1 cellular context compared by ENCODE assay signal in the genomic region with DNA sequence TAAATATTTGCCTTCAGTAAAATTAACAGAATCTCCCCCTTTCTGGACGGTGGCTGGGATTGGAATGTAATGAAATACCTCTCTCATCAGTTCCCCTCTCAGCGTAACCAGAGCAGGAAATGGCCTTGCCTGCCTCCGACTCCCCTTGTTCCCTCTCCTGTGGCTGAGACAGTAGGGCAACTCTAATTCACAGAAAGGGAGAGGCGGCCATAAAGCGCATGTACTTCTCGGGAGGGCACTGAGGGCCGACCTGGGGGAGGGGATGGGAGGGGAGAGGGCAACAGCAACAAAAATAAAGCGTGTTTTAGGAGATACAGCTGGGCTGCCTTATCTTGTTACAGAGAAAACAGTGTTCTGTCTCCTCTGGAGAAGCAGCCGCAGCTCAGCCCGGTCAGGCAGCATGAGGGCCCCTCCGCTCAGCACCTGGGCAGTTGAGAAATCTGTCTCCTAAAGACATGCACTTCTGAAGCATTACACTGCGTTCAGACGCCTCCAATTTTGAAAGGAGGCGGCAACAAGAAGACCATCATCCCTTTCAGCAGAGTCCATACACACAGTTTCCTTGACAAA.
TF ChIP-seq lines count a peak whose summit lies in the region.

No MANE protein-coding gene starts in this region.

TF ChIP-seq in GM23338, 12 proteins besides CTCF, POLR2A, EP300 and RAD21 (continued from another document):
- TF ChIP-seq, protein P1, sequence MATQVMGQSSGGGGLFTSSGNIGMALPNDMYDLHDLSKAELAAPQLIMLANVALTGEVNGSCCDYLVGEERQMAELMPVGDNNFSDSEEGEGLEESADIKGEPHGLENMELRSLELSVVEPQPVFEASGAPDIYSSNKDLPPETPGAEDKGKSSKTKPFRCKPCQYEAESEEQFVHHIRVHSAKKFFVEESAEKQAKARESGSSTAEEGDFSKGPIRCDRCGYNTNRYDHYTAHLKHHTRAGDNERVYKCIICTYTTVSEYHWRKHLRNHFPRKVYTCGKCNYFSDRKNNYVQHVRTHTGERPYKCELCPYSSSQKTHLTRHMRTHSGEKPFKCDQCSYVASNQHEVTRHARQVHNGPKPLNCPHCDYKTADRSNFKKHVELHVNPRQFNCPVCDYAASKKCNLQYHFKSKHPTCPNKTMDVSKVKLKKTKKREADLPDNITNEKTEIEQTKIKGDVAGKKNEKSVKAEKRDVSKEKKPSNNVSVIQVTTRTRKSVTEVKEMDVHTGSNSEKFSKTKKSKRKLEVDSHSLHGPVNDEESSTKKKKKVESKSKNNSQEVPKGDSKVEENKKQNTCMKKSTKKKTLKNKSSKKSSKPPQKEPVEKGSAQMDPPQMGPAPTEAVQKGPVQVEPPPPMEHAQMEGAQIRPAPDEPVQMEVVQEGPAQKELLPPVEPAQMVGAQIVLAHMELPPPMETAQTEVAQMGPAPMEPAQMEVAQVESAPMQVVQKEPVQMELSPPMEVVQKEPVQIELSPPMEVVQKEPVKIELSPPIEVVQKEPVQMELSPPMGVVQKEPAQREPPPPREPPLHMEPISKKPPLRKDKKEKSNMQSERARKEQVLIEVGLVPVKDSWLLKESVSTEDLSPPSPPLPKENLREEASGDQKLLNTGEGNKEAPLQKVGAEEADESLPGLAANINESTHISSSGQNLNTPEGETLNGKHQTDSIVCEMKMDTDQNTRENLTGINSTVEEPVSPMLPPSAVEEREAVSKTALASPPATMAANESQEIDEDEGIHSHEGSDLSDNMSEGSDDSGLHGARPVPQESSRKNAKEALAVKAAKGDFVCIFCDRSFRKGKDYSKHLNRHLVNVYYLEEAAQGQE (IDR thresholded peaks at IDR 0.05; ENCODE audit: unreplicated experiment): no peak
- TF ChIP-seq CREB1 (CRISPR knock-in tag; IDR thresholded peaks at IDR 0.05; ENCODE audit: low read depth) (no peak), EZH2phosphoT487 (IDR thresholded peaks at IDR 0.05; ENCODE audit: unreplicated experiment) (no peak), ZNF114 (CRISPR knock-in tag; IDR thresholded peaks at IDR 0.05) (no peak), STAT1 (IDR thresholded peaks at IDR 0.05; ENCODE audit: unreplicated experiment) (no peak), JUNB (IDR thresholded peaks at IDR 0.05; ENCODE audit: unreplicated experiment) (no peak), NANOG (IDR thresholded peaks at IDR 0.05; ENCODE audit: borderline replicate concordance) (no peak), EZH2 (IDR thresholded peaks at IDR 0.05; ENCODE audit: low read depth, unreplicated experiment) (no peak), ZNF331 (CRISPR knock-in tag; IDR thresholded peaks at IDR 0.05; ENCODE audit: low read depth) (no peak)
- TF ChIP-seq, protein P2, sequence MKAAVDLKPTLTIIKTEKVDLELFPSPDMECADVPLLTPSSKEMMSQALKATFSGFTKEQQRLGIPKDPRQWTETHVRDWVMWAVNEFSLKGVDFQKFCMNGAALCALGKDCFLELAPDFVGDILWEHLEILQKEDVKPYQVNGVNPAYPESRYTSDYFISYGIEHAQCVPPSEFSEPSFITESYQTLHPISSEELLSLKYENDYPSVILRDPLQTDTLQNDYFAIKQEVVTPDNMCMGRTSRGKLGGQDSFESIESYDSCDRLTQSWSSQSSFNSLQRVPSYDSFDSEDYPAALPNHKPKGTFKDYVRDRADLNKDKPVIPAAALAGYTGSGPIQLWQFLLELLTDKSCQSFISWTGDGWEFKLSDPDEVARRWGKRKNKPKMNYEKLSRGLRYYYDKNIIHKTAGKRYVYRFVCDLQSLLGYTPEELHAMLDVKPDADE (IDR thresholded peaks at IDR 0.05): no peak
- TF ChIP-seq, protein P3, sequence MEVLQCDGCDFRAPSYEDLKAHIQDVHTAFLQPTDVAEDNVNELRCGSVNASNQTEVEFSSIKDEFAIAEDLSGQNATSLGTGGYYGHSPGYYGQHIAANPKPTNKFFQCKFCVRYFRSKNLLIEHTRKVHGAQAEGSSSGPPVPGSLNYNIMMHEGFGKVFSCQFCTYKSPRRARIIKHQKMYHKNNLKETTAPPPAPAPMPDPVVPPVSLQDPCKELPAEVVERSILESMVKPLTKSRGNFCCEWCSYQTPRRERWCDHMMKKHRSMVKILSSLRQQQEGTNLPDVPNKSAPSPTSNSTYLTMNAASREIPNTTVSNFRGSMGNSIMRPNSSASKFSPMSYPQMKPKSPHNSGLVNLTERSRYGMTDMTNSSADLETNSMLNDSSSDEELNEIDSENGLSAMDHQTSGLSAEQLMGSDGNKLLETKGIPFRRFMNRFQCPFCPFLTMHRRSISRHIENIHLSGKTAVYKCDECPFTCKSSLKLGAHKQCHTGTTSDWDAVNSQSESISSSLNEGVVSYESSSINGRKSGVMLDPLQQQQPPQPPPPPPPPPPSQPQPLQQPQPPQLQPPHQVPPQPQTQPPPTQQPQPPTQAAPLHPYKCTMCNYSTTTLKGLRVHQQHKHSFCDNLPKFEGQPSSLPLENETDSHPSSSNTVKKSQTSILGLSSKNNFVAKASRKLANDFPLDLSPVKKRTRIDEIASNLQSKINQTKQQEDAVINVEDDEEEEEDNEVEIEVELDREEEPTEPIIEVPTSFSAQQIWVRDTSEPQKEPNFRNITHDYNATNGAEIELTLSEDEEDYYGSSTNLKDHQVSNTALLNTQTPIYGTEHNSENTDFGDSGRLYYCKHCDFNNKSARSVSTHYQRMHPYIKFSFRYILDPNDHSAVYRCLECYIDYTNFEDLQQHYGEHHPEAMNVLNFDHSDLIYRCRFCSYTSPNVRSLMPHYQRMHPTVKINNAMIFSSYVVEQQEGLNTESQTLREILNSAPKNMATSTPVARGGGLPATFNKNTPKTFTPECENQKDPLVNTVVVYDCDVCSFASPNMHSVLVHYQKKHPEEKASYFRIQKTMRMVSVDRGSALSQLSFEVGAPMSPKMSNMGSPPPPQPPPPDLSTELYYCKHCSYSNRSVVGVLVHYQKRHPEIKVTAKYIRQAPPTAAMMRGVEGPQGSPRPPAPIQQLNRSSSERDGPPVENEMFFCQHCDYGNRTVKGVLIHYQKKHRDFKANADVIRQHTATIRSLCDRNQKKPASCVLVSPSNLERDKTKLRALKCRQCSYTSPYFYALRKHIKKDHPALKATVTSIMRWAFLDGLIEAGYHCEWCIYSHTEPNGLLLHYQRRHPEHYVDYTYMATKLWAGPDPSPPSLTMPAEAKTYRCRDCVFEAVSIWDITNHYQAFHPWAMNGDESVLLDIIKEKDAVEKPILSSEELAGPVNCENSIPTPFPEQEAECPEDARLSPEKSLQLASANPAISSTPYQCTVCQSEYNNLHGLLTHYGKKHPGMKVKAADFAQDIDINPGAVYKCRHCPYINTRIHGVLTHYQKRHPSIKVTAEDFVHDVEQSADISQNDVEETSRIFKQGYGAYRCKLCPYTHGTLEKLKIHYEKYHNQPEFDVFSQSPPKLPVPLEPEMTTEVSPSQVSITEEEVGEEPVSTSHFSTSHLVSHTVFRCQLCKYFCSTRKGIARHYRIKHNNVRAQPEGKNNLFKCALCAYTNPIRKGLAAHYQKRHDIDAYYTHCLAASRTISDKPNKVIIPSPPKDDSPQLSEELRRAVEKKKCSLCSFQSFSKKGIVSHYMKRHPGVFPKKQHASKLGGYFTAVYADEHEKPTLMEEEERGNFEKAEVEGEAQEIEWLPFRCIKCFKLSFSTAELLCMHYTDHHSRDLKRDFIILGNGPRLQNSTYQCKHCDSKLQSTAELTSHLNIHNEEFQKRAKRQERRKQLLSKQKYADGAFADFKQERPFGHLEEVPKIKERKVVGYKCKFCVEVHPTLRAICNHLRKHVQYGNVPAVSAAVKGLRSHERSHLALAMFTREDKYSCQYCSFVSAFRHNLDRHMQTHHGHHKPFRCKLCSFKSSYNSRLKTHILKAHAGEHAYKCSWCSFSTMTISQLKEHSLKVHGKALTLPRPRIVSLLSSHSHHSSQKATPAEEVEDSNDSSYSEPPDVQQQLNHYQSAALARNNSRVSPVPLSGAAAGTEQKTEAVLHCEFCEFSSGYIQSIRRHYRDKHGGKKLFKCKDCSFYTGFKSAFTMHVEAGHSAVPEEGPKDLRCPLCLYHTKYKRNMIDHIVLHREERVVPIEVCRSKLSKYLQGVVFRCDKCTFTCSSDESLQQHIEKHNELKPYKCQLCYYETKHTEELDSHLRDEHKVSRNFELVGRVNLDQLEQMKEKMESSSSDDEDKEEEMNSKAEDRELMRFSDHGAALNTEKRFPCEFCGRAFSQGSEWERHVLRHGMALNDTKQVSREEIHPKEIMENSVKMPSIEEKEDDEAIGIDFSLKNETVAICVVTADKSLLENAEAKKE (CRISPR knock-in tag; IDR thresholded peaks at IDR 0.05): no peak
